1 cellular context compared by ENCODE assay signal in the genomic region with DNA sequence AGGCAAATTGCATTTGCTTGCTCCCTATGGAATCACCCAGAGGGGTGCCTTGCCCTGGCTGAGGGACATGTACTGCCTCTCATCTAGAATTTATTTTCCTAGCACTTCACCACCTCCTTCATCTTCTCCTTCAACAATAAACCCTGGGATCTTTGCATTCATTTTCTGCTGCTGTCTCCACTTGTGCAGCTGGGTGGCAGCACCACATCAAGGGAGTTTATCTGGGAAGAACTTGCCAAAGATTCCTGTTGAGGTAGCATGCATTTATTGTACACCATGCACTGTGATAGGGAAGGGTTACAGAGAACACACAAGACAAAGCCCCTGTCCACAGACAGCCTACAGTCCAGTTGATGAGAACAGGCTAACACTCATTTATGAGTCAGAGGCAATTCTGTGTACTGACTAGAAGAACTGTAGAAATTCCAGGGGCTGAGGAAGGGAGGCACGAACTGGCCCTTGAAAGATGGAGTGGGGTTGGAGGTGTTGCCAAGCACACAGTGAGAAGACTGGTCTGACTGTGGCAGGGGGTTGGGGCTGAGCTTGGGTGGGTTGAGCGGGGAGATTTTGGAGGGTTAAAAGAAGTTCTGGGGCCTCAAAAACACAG.
TF ChIP-seq lines count a peak whose summit lies in the region.

No MANE protein-coding gene starts in this region.

TF ChIP-seq in endothelial cell of umbilical vein, 7 proteins besides CTCF, POLR2A, EP300 and RAD21:
- no peak for TF ChIP-seq EZH2 (IDR thresholded peaks at IDR 0.05; ENCODE audit: borderline replicate concordance, low read depth, low read length, severe bottlenecking)
- TF ChIP-seq JUN (IDR thresholded peaks at IDR 0.05; ENCODE audit: borderline replicate concordance, insufficient read depth, insufficient read length, low read depth): no peak
- TF ChIP-seq MYC (IDR thresholded peaks at IDR 0.05; ENCODE audit: low read depth, low read length): no peak
- TF ChIP-seq FOS (IDR thresholded peaks at IDR 0.05; ENCODE audit: borderline replicate concordance, insufficient read depth, low read length): no peak
- no peak for TF ChIP-seq GATA2 (IDR thresholded peaks at IDR 0.05; ENCODE audit: insufficient read depth, insufficient read length, low read depth, low read length)
- TF ChIP-seq POLR2AphosphoS5 (IDR thresholded peaks at IDR 0.05; ENCODE audit: insufficient read depth, low read depth, low read length): no peak
- TF ChIP-seq, protein P1, sequence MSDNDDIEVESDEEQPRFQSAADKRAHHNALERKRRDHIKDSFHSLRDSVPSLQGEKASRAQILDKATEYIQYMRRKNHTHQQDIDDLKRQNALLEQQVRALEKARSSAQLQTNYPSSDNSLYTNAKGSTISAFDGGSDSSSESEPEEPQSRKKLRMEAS (IDR thresholded peaks at IDR 0.05; ENCODE audit: insufficient read depth, insufficient read length): no peak
